ENCODE assay signal across 8 cellular contexts in the genomic region with DNA sequence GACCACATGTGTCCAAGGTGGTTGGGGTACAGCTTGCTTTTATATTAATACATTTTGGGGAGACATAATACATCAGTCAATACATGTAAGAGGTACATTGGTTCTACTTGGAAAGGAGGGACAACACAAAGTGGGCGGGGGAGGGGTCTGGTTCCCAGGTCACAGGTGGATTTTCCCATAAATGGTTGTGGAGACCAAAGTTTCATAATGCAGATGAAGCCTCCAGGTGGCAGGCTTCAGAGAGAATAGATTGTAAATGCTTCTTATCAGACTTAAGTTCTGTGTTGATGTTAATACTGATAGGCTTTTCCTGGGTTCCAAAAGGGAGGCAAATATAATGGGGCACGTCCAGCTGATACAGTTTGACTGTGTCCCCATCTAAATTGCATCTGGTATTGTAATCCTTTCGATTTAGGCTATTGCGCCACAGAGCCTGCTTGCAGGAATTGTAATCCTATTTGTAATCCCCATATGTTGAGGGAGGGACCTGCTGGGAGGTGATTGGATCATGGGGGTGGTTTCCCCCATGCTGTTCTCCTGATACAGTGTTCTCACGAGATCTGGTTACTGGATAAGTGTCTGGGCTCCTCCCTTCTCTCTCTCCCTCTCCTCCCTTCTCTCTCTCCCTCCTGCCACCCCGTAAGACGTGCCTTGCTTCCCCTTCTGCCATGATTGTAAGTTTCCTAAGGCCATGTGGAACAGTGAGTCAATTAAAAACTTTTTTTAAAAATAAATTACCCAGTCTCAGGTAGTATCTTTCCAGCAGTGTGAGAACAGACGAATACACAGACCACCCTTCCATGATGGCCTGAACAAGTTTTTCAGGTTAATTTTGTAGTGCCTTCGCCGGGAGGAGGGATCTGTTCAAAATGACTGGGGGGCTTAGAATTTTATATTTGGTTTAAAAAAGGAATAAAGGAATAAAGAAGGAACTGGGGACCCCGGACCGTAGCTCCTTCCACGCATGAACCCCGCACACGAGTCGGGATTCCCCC. TPM values are rescaled to one million over a fixed set of nuclear protein-coding genes. Genes with fewer than 3 reads are reported as not detected.
DNase-seq lines count a peak whose midpoint lies in the region; ATAC-seq and TF ChIP-seq lines count a peak whose summit lies in the region.

No MANE protein-coding gene starts in this region.

- DNase-seq in activated CD4-positive, alpha-beta T cell treated with anti-CD3 and anti-CD28 coated beads for 48 hours: peak; percentile 8
- DNase-seq in activated CD4-positive, alpha-beta T cell treated with anti-CD3 and anti-CD28 coated beads, Interleukin-2, amount 50 U/mL, for 48 hours: no peak
- DNase-seq in NCI-H2081 (lab: John Stamatoyannopoulos, UW) (peak; percentile 12 to 58), adrenal gland (peak in 1 of 7 donors; percentile 22), iris pigment epithelial cell (ENCODE audit: low read depth) (peak; percentile 90), suprapubic skin (ENCODE audit: low spot score in 2 of 2) (no peak), DMS79 (lab: John Stamatoyannopoulos, UW) (no peak)

- peak overlapping the region in 3 of 4 donors; percentile 57 to 94 (median 61) for H3K4me3 ChIP-seq in adrenal gland
- peak overlapping the region; percentile 68 for H3K4me3 ChIP-seq in suprapubic skin

- no peaks in the 10 kb centered on the region for H3K9me3 ChIP-seq in adrenal gland (replicated peaks in 1 of 3)
- no peaks in the 10 kb centered on the region for H3K9me3 ChIP-seq in suprapubic skin

- H3K4me1 ChIP-seq in adrenal gland (replicated peaks in 1 of 2) (peaks cover 5 to 10% of the 10 kb centered on the region in 2 donors), suprapubic skin (peaks cover 13% of the 10 kb centered on the region)

- H3K27me3 ChIP-seq in adrenal gland (no peaks in the 10 kb centered on the region), suprapubic skin (no peaks in the 10 kb centered on the region)

- TF ChIP-seq POLR2A in adrenal gland (IDR thresholded peaks at IDR 0.05) (no peak), suprapubic skin (IDR thresholded peaks at IDR 0.05) (no peak)

- intact Hi-C loops in adrenal gland (cut with DNase I): no loop called here

- WGBS in adrenal gland, 4 donors: 23 to 29% (median 28%) methylated on average over 16 of the region's 16 CpGs
- WGBS in suprapubic skin: 18% methylated on average over 16 of the region's 16 CpGs

- H3K36me3 ChIP-seq in adrenal gland (replicated peaks in 1 of 2) (no peaks in the 10 kb centered on the region), suprapubic skin (no peaks in the 10 kb centered on the region)

- ATAC-seq in GM19035 (IDR thresholded peaks at IDR 0.05; ENCODE audit: unreplicated experiment): no peak

- TF ChIP-seq EP300 in suprapubic skin (IDR thresholded peaks at IDR 0.05): no peak

- H3K27ac ChIP-seq in adrenal gland (no peak overlapping the region), suprapubic skin (peak overlapping the region; percentile 64)

- TF ChIP-seq CTCF in adrenal gland (IDR thresholded peaks at IDR 0.05) (no peak), suprapubic skin (IDR thresholded peaks at IDR 0.05) (no peak)

RNA-seq across cellular contexts. Expression of a gene that starts 44.9 kb away (rescaled TPM):
- total RNA-seq in adrenal gland: 1 to 10 TPM; 2.6 to 9.1 (median 4.1) TPM
- polyA plus RNA-seq in adrenal gland: 1 to 10 TPM; 2.8 to 4.7 (median 3.6) TPM
- 10 to 100 TPM in 2 of 4 donors, 1 to 10 TPM in 2; 6.8 to 12.3 (median 10.1) TPM for total RNA-seq in suprapubic skin

Comparison
In these comparisons a context has a peak if more than half of its experiments do, and no peak if none do; other contexts are left out.
1. DNase-seq: peak in activated CD4-positive, alpha-beta T cell treated with anti-CD3 and anti-CD28 coated beads for 48 hours (single experiment), NCI-H2081 (2 of 2) and iris pigment epithelial cell (single experiment); none in activated CD4-positive, alpha-beta T cell treated with anti-CD3 and anti-CD28 coated beads, Interleukin-2, amount 50 U/mL, for 48 hours (0 of 2), suprapubic skin (0 of 2) and DMS79 (single experiment).